ENCODE assay signal across 17 cellular contexts in the genomic region with DNA sequence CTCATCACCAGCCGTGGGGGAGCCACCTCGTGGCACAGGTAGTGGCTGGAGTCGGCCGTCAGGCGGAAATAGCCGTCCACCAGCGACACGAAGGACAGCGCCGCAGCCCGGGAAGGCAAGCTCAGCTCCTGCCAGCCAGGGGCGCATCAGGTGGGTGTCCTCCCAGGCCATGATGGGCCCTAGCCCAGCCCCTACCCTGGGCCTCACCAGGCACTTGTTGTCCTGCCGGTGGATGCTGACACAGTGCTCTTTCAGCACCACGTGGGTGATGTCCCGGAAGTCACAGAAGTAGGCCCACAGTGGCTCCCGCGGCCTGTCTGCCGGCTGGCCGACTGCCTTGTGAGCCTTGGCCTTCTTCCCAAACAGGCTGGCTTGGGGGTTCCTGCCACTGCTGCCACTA.
"Had no signal": no experiment of that assay in that cellular context is flagged by ENCODE, and none has a peak within 500 bp of the region (broad histone marks: within the 10 kb centered on the region; RNA-seq: fewer than 3 reads in every experiment).

No MANE protein-coding gene starts in this region.

- H3K4me1 Mint-ChIP-seq: activated CD4-positive, alpha-beta T cell treated with anti-CD3 and anti-CD28 coated beads, Interleukin-2, amount 10 ng/mL, durations not matched to agents 7 days and 5 days had no signal

- H3K27me3 Mint-ChIP-seq: activated CD4-positive, alpha-beta T cell treated with anti-CD3 and anti-CD28 coated beads, Interleukin-2, amount 10 ng/mL, durations not matched to agents 7 days and 5 days; dendritic cell treated with granulocyte-macrophage colony-stimulating factor and Interleukin-4, amounts not matched to agents 40 ng/mL and 50 ng/mL, for 4 days; effector memory CD8-positive, alpha-beta T cell; memory B cell; naive B cell; progenitor cell of endocrine pancreas; stimulated activated naive CD8-positive, alpha-beta T cell treated with anti-CD3 and anti-CD28 coated beads, Interleukin-15, Interleukin-2, amounts not matched to agents 100 ng/mL and 50 ng/mL, for 24 hours had no signal

- H3K4me3 ChIP-seq: breast epithelium, esophagus squamous epithelium, mucosa of descending colon had no signal

- H3K4me3 Mint-ChIP-seq: activated CD4-positive, alpha-beta T cell treated with anti-CD3 and anti-CD28 coated beads, Interleukin-2, amount 10 ng/mL, durations not matched to agents 7 days and 5 days; activated CD8-positive, alpha-beta T cell treated with anti-CD3 and anti-CD28 coated beads, Interleukin-2, amount 10 ng/mL, durations not matched to agents 7 days and 5 days; activated T-cell treated with anti-CD3 and anti-CD28 coated beads, Interleukin-2, amount 50 U/mL, for 4 hours; dendritic cell treated with granulocyte-macrophage colony-stimulating factor and Interleukin-4, amounts not matched to agents 40 ng/mL and 50 ng/mL, for 4 days; effector memory CD8-positive, alpha-beta T cell; memory B cell; stimulated activated naive CD8-positive, alpha-beta T cell treated with anti-CD3 and anti-CD28 coated beads, Interleukin-15, Interleukin-2, amounts not matched to agents 100 ng/mL and 50 ng/mL, for 24 hours; T-helper 1 cell treated with Interleukin-12 subunit alpha and Interleukin-12 subunit beta and Interleukin-4 antibody, amounts not matched to agents 30 μg/mL and 1 μg/mL, for 36 hours had no signal

- H3K27ac Mint-ChIP-seq: activated CD8-positive, alpha-beta T cell treated with anti-CD3 and anti-CD28 coated beads, Interleukin-2, amount 10 ng/mL, durations not matched to agents 7 days and 5 days; dendritic cell treated with granulocyte-macrophage colony-stimulating factor and Interleukin-4, amounts not matched to agents 40 ng/mL and 50 ng/mL, for 4 days; memory B cell; naive B cell; progenitor cell of endocrine pancreas; stimulated activated naive CD8-positive, alpha-beta T cell treated with anti-CD3 and anti-CD28 coated beads, Interleukin-15, Interleukin-2, amounts not matched to agents 100 ng/mL and 50 ng/mL, for 24 hours; T-helper 1 cell treated with Interleukin-12 subunit alpha and Interleukin-12 subunit beta and Interleukin-4 antibody, amounts not matched to agents 30 μg/mL and 1 μg/mL, for 36 hours had no signal

- H3K27me3 ChIP-seq: breast epithelium, esophagus squamous epithelium had no signal

- DNase-seq: activated CD4-positive, alpha-beta T cell treated with anti-CD3 and anti-CD28 coated beads, Interleukin-2, amount 10 ng/mL, durations not matched to agents 7 days and 5 days; activated CD8-positive, alpha-beta T cell treated with anti-CD3 and anti-CD28 coated beads, Interleukin-2, amount 10 ng/mL, durations not matched to agents 7 days and 5 days; activated effector memory CD4-positive, alpha-beta T cell treated with anti-CD3 and anti-CD28 coated beads, Interleukin-2, amount 50 U/mL, for 16 hours; activated naive CD4-positive, alpha-beta T cell treated with anti-CD3 and anti-CD28 coated beads, Interleukin-2, amount 50 U/mL, for 16 hours; activated T-cell treated with anti-CD3 and anti-CD28 coated beads, Interleukin-2, amount 50 U/mL, for 4 hours; effector memory CD8-positive, alpha-beta T cell; esophagus squamous epithelium; islet precursor cell; mucosa of descending colon; naive B cell; stimulated activated CD4-positive, alpha-beta T cell treated with anti-CD3 and anti-CD28 coated beads, Interleukin-2, amount 100 ng/mL, for 24 hours had no signal

- H3K9me3 Mint-ChIP-seq: activated CD4-positive, alpha-beta T cell treated with anti-CD3 and anti-CD28 coated beads, Interleukin-2, amount 10 ng/mL, durations not matched to agents 7 days and 5 days; activated T-cell treated with anti-CD3 and anti-CD28 coated beads, Interleukin-2, amount 50 U/mL, for 4 hours; dendritic cell treated with granulocyte-macrophage colony-stimulating factor and Interleukin-4, amounts not matched to agents 40 ng/mL and 50 ng/mL, for 4 days; effector memory CD8-positive, alpha-beta T cell; memory B cell; naive B cell; stimulated activated naive CD8-positive, alpha-beta T cell treated with anti-CD3 and anti-CD28 coated beads, Interleukin-15, Interleukin-2, amounts not matched to agents 100 ng/mL and 50 ng/mL, for 24 hours; T-helper 1 cell treated with Interleukin-12 subunit alpha and Interleukin-12 subunit beta and Interleukin-4 antibody, amounts not matched to agents 30 μg/mL and 1 μg/mL, for 36 hours had no signal

- H3K4me1 ChIP-seq: breast epithelium, esophagus squamous epithelium had no signal

- H3K9me3 ChIP-seq: breast epithelium, esophagus squamous epithelium, mucosa of descending colon had no signal

- H3K27ac ChIP-seq: breast epithelium, esophagus squamous epithelium had no signal

- ATAC-seq: activated CD8-positive, alpha-beta T cell treated with anti-CD3 and anti-CD28 coated beads, Interleukin-2, amount 10 ng/mL, durations not matched to agents 7 days and 5 days; effector memory CD8-positive, alpha-beta T cell; mucosa of descending colon had no signal
